In the genomic region with DNA sequence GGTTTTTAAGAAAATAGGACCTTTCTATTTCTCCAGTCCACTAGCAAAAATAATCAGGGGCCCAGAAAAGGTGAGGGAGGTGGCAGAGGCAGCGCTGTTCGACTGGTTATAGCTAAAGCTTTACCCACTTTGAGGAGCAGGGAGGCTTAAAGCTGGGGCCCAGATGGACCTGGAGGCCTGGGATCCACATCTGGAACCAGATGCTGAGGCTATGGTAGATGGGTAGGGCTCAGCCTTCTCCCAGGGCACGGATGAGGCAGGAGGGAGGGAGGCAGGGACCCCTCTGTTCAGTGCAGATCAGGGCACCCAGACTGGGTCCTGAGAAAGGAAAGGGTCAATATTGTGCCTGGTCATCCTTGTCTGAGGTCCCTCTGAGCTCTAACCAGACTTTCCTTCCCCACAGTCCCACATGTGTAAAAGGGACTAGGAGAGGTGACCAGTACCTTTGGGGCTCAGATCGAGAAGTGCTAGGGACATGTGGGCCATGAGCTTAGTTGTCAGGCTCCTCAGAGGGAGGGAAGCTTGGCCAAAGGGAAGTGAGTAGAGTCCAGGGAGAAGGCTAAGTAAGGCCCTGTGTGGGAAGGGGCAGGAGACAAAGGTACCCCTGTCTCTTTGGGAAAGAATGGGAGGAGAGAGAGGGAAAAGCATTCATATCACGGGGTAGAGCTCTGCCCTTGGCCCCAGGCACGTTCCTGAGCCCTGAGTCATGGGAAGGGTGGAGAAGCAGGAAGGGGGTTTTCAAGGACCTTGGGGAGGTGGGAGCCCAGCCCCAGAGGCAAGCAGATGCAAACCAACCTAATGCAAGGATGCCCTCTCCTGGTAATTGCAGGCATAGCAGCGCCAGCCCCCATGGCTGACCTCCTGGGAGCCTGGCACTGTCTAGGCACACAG, we compare ENCODE assay signal across 8 cellular contexts. TPM values are rescaled to one million over a fixed set of nuclear protein-coding genes. Genes with fewer than 3 reads are reported as not detected.
DNase-seq lines count a peak whose midpoint lies in the region; TF ChIP-seq lines count a peak whose summit lies in the region.

No MANE protein-coding gene starts in this region.

- peak overlapping the region; percentile 97 to 100 for H3K27ac ChIP-seq in right atrium auricular region
- H3K27ac ChIP-seq in uterus = peak overlapping the region; percentile 97 to 99

- peak in 1 of 2 donors; percentile 55 for TF ChIP-seq POLR2A in uterus (IDR thresholded peaks at IDR 0.05)

- H3K36me3 ChIP-seq in right atrium auricular region (peaks cover 46% of the 10 kb centered on the region), uterus (no peaks in the 10 kb centered on the region)

- H3K4me1 ChIP-seq in right atrium auricular region (peaks cover 0 to 63% of the 10 kb centered on the region in 2 donors), uterus (peaks cover 33 to 34% of the 10 kb centered on the region in 2 donors)

- DNase-seq in GDM1 (lab: John Stamatoyannopoulos, UW) (peak; percentile 48), NCI-H1048 (lab: John Stamatoyannopoulos, UW) (peak; percentile 91), SW480 (ENCODE audit: low spot score) (peak; percentile 96), amygdala (lab: John Stamatoyannopoulos, UW) (peak in 45 of 56 donors; percentile 19 to 86 (median 51)), right atrium auricular region (ENCODE audit: low spot score) (peak; percentile 94), pulmonary artery endothelial cell (ENCODE audit: low read depth, low spot score) (peak; percentile 90), uterus (peak; percentile 92 to 94), GF-D8 (lab: John Stamatoyannopoulos, UW) (no peak)

- TF ChIP-seq CTCF in right atrium auricular region (IDR thresholded peaks at IDR 0.05) (peak; percentile 92 to 99), uterus (IDR thresholded peaks at IDR 0.05) (peak; percentile 98 to 99 (median 99))

- H3K27me3 ChIP-seq in right atrium auricular region (no peaks in the 10 kb centered on the region), uterus (no peaks in the 10 kb centered on the region)

- intact Hi-C loops in uterus (cut with DNase I; ENCODE audit: low total_unique reads) = loop anchor here (2.0 kb wide), 1 partner anchor 33 kb away; no protein-coding TSS in a partner anchor

- H3K9me3 ChIP-seq in right atrium auricular region (no peaks in the 10 kb centered on the region), uterus (no peaks in the 10 kb centered on the region)

- H3K4me3 ChIP-seq in right atrium auricular region = peak overlapping the region; percentile 4 to 32
- peak overlapping the region in 1 of 2 donors; percentile 18 for H3K4me3 ChIP-seq in uterus

RNA-seq across cellular contexts. Expression of a gene that starts 15.4 kb away (rescaled TPM):
- total RNA-seq in right atrium auricular region = 100 to 1,000 TPM; 258 to 273 TPM
- 942 and 1,011 TPM in 2 replicates for total RNA-seq in pulmonary artery endothelial cell
- total RNA-seq in uterus = 100 to 1,000 TPM; 245 to 533 (median 373) TPM

RNA-seq across cellular contexts. Expression of a gene that starts 23.5 kb away (rescaled TPM):
- total RNA-seq in right atrium auricular region = 1 to 10 TPM; 2.0 to 4.2 TPM
- 0.42 and 0.59 TPM in 2 replicates for total RNA-seq in pulmonary artery endothelial cell
- total RNA-seq in uterus = 1 to 10 TPM in 3 of 4 donors, not detected in 1; 3.1 to 8.2 (median 4.1) TPM

RNA-seq across cellular contexts. Expression of a gene that starts 47.7 kb away (rescaled TPM):
- total RNA-seq in right atrium auricular region (under 1 TPM; 0.15 to 0.47 TPM), pulmonary artery endothelial cell (5.0 and 6.5 TPM in 2 replicates), uterus (10 to 100 TPM in 1 of 4 donors, 1 to 10 TPM in 1, under 1 TPM in 2; 0.29 to 13.3 (median 2.0) TPM)
